ENCODE assay signal across 10 cellular contexts in the genomic region with DNA sequence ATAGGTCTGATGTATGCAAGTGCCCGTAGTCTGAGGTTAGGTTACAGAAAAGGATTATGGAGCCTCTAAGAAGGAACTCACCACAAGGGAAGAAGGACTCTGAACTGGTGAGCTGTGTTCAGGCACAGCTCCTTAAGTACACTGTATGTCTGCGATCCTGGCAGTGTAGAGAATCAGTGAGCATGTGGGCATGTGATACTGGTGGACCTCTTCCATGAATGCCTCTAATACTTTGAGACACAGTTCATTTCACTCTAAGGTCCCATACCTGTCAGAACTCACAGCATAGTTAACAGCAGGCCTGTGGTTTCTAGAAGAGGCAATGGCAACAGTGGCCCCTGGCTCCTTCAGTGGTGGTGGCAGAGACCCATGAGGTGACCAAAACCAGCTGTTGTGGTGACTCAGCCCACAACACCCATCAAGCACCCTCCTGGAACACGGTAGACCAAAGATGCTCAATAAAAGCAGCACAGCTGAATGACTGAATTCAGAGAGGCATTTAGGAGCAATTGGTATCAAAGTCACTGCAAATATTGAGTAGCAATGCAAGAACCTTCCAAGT. TPM values are rescaled to one million over a fixed set of nuclear protein-coding genes. Genes with fewer than 3 reads are reported as not detected.
DNase-seq lines count a peak whose midpoint lies in the region; ATAC-seq and TF ChIP-seq lines count a peak whose summit lies in the region.
"Had no signal": no experiment of that assay in that cellular context is flagged by ENCODE, and none has a peak within 500 bp of the region (broad histone marks: within the 10 kb centered on the region; RNA-seq: fewer than 3 reads in every experiment).

No MANE protein-coding gene starts in this region.

- H3K4me2 ChIP-seq in GM23248 (ENCODE audit: unreplicated experiment), result no peak overlapping the region

- H3K27me3 ChIP-seq in GM23248 (replicated peaks; ENCODE audit: insufficient read depth) (no peaks in the 10 kb centered on the region), foreskin keratinocyte (peaks cover 8% of the 10 kb centered on the region)

- 58 to 64% methylated on average over 3 of the region's 3 CpGs for WGBS in GM23248 (ENCODE audit: low coverage in 1 of 2, low lambda C conversion rate in 2 of 2, missing lambda C conversion rate in 2 of 2), 2 experiments

- in situ Hi-C loops in GM23248 (cut with MboI) (loop anchor here (10.0 to 25.0 kb wide), 2 partner anchors 76 to 264 kb away; no protein-coding TSS in a partner anchor), GM13977 (cut with MboI; ENCODE audit: low pct_unique_long_range_greater_than_20kb, low sequenced_read_pairs, unreplicated experiment) (loop anchor here (10.0 kb wide), 1 partner anchor 266 kb away; no protein-coding TSS in a partner anchor)

- H3K4me1 ChIP-seq in GM23248 (ENCODE audit: insufficient read depth) (peaks cover 28% of the 10 kb centered on the region), foreskin keratinocyte (peaks cover 12% of the 10 kb centered on the region)

- H4K20me1 ChIP-seq in GM23248 (ENCODE audit: insufficient read depth), result no peaks in the 10 kb centered on the region

- no peaks in the 10 kb centered on the region for H3K79me2 ChIP-seq in GM23248 (ENCODE audit: insufficient read depth)

- no peaks in the 10 kb centered on the region for H3K36me3 ChIP-seq in GM23248 (ENCODE audit: low read depth)

- no peak overlapping the region for H3K27ac ChIP-seq in GM23248
- no peak overlapping the region for H3K27ac ChIP-seq in foreskin keratinocyte
- H3K27ac ChIP-seq: skin epidermis had no signal

- no peaks in the 10 kb centered on the region for H3K9me2 ChIP-seq in GM23248 (ENCODE audit: insufficient read depth)

- H3K9me3 ChIP-seq in GM23248 (ENCODE audit: low read depth), result no peaks in the 10 kb centered on the region

- no peak overlapping the region for H3K4me3 ChIP-seq in GM23248
- H3K4me3 ChIP-seq: skin epidermis had no signal

- TF ChIP-seq CTCF in foreskin keratinocyte (conservative IDR thresholded peaks at IDR 0.05) (no peak), GM13977 (IDR thresholded peaks at IDR 0.05; ENCODE audit: extremely low read depth, insufficient read depth, missing control alignments) (no peak)

- H3F3A ChIP-seq in GM23248 (ENCODE audit: insufficient read depth), result peaks cover 9% of the 10 kb centered on the region

- no peak overlapping the region for H2AFZ ChIP-seq in GM23248

- H3K9ac ChIP-seq in GM23248, result no peak overlapping the region

- DNase-seq in GF-D8 (lab: John Stamatoyannopoulos, UW) (peak; percentile 19), GM23248 (peak; percentile 44), OCI-M1 (lab: John Stamatoyannopoulos, UW) (peak; percentile 83), foreskin keratinocyte (peak; percentile 57 to 68), GM13977 (ENCODE audit: low spot score) (no peak), NCI-H524 (lab: John Stamatoyannopoulos, UW) (no peak), NCI-H1436 (lab: John Stamatoyannopoulos, UW) (no peak), NCI-H2107 treated with DMSO at 0.1 percent for 48 hours (lab: John Stamatoyannopoulos, UW; ENCODE audit: unreplicated experiment) (no peak)
- DNase-seq: T-helper 1 cell had no signal

- ATAC-seq in foreskin keratinocyte, result peak; percentile 25

RNA-seq across cellular contexts. Expression of a gene that starts 6.9 kb away (rescaled TPM):
- not detected in 2 replicates for total RNA-seq in GM23248 (2014; rRNA removed; shearing (Covaris generic))
- polyA plus RNA-seq in GM23248 (2016; fragmentation: Nextera tagmentation; extraction: Ambion mirVana), result not detected in 2 replicates
- not detected in 2 replicates for total RNA-seq in foreskin keratinocyte
- polyA plus RNA-seq in foreskin keratinocyte, result not detected in 2 replicates

RNA-seq across cellular contexts. Expression of a gene that starts 52.9 kb away (rescaled TPM):
- total RNA-seq in GM23248 (2014; rRNA removed; shearing (Covaris generic)), result 15.2 and 16.8 TPM in 2 replicates
- polyA plus RNA-seq in GM23248 (2016; fragmentation: Nextera tagmentation; extraction: Ambion mirVana), result 26.5 and 27.8 TPM in 2 replicates
- 7.4 and 8.2 TPM in 2 replicates for total RNA-seq in foreskin keratinocyte
- polyA plus RNA-seq in foreskin keratinocyte, result 12.7 and 12.8 TPM in 2 replicates

Comparison
In these comparisons a context has a peak if more than half of its experiments do, and no peak if none do; other contexts are left out.
1. DNase-seq: peak in GF-D8 (single experiment), GM23248 (single experiment), OCI-M1 (single experiment) and foreskin keratinocyte (2 of 2); none in GM13977 (single experiment), NCI-H524 (0 of 2), NCI-H1436 (single experiment) and NCI-H2107 treated with DMSO at 0.1 percent for 48 hours (single experiment).